In the genomic region with DNA sequence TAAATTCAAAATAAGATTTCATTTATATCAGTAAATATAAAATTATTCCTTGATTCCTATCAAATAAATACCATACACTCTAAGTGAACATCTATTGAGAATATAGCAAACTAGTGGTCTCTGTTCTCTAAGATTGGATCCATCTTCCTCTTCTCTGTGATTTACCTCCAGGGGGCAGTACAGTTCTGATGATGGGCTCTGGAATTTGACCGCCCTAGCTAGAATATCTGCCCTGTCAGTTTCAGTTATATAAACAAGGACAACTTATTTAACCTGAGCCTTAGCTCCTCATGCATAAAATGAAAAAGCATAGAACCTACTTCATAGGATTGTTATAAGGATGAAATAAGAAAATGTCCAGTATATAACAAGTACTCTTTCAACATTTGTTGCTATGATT, we compare ENCODE assay signal across 8 cellular contexts.
DNase-seq lines count a peak whose midpoint lies in the region; ATAC-seq and TF ChIP-seq lines count a peak whose summit lies in the region.

No MANE protein-coding gene starts in this region.

- WGBS in esophagus muscularis mucosa = 62% methylated on average over 1 of the region's 1 CpG

- peaks cover 2% of the 10 kb centered on the region for H3K27me3 ChIP-seq in Panc1 (ENCODE audit: control insufficient read depth, insufficient read depth, low read length)
- no peaks in the 10 kb centered on the region for H3K27me3 ChIP-seq in esophagus muscularis mucosa

- CTCF ChIA-PET in HEK293T (lab: Yijun Ruan, JAX) = interaction anchor here (0.6 to 1.5 kb wide), 4 partner anchors 9 to 1419 kb away, joined by 3 to 4 read pairs (median 3); no protein-coding TSS in a partner anchor
- CTCF ChIA-PET in Panc1 (lab: Charles Lee) = interaction anchor here (0.9 kb wide), 1 partner anchor 215 kb away, joined by 5 read pairs; no protein-coding TSS in a partner anchor

- no peaks in the 10 kb centered on the region for H3K4me1 ChIP-seq in Panc1 (ENCODE audit: control insufficient read depth, insufficient read depth, low read length)
- H3K4me1 ChIP-seq in esophagus muscularis mucosa = peaks cover 28 to 38% (median 35%) of the 10 kb centered on the region in 4 donors

- in situ Hi-C loops in Panc1 (cut with HindIII; ENCODE audit: low pct_unique_long_range_greater_than_20kb, low sequenced_read_pairs) = no loop called here

- BruUV-seq in Panc1 (replicated peaks; lab: Mats Ljungman, UMichigan) = no TSS peak

- peak; percentile 60; the same call in 1 of the 2 replicates for TF ChIP-seq CTCF in Panc1 (IDR thresholded peaks at IDR 0.05)
- peak; percentile 33 to 46 (median 35) for TF ChIP-seq CTCF in esophagus muscularis mucosa (IDR thresholded peaks at IDR 0.05)

- H3K9me3 ChIP-seq in Panc1 (ENCODE audit: control insufficient read depth, insufficient read depth, low read depth, low read length) = no peaks in the 10 kb centered on the region
- H3K9me3 ChIP-seq in esophagus muscularis mucosa = no peaks in the 10 kb centered on the region

- intact Hi-C loops in Panc1 (cut with micrococcal nuclease; ENCODE audit: unreplicated experiment) (no loop called here), esophagus muscularis mucosa (cut with DNase I) (no loop called here)

- POLR2A ChIA-PET in HEK293T (lab: Yijun Ruan, JAX) = no interaction called here
- POLR2A ChIA-PET in Panc1 (lab: Charles Lee) = no interaction called here

- DNase-seq in Daoy (ENCODE audit: low read depth) (peak; percentile 65), HEK293T (ENCODE audit: extremely low spot score) (peak; percentile 61), Panc1 (ENCODE audit: low read depth, low spot score) (no peak), esophagus muscularis mucosa (ENCODE audit: extremely low spot score) (no peak), renal cortical epithelial cell (ENCODE audit: low read depth) (peak; percentile 37), ureter (ENCODE audit: low spot score) (no peak)

- 0 out of 2 replicates have a peak, but pooled peaks have one; percentile 58 for ATAC-seq in Panc1
- no peak for ATAC-seq in GM21528 (IDR thresholded peaks at IDR 0.05; ENCODE audit: low FRiP score, unreplicated experiment)
- ATAC-seq in HG02870 (IDR thresholded peaks at IDR 0.05; ENCODE audit: unreplicated experiment) = no peak

- TF ChIP-seq EP300 in esophagus muscularis mucosa (IDR thresholded peaks at IDR 0.05) = no peak

- H3K27ac ChIP-seq in Panc1 (ENCODE audit: low read length) (no peak overlapping the region), esophagus muscularis mucosa (replicated peaks in 1 of 4) (no peak overlapping the region)

- H3K36me3 ChIP-seq in Panc1 (ENCODE audit: control insufficient read depth, insufficient read depth, low read length) = no peaks in the 10 kb centered on the region
- no peaks in the 10 kb centered on the region for H3K36me3 ChIP-seq in esophagus muscularis mucosa

- H3K4me3 ChIP-seq in Panc1 (ENCODE audit: low read depth in 2 of 2, low read length in 2 of 2) (no peak overlapping the region), esophagus muscularis mucosa (no peak overlapping the region)

- TF ChIP-seq POLR2A in esophagus muscularis mucosa (IDR thresholded peaks at IDR 0.05; ENCODE audit: low read depth) = no peak

TF ChIP-seq in HEK293T, 16 proteins besides CTCF, POLR2A, EP300 and RAD21:
- TF ChIP-seq, protein P1, sequence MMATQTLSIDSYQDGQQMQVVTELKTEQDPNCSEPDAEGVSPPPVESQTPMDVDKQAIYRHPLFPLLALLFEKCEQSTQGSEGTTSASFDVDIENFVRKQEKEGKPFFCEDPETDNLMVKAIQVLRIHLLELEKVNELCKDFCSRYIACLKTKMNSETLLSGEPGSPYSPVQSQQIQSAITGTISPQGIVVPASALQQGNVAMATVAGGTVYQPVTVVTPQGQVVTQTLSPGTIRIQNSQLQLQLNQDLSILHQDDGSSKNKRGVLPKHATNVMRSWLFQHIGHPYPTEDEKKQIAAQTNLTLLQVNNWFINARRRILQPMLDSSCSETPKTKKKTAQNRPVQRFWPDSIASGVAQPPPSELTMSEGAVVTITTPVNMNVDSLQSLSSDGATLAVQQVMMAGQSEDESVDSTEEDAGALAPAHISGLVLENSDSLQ (IDR thresholded peaks at IDR 0.05) = peak; percentile 88
- TF ChIP-seq FOXA1 (IDR thresholded peaks at IDR 0.05) (no peak), NFRKB (IDR thresholded peaks at IDR 0.05) (no peak), FOXK2 (IDR thresholded peaks at IDR 0.05) (0 out of 2 replicates have a peak, but pooled peaks have one; percentile 58)

Comparison
In these comparisons a context has a peak if more than half of its experiments do, and no peak if none do; other contexts are left out.
1. DNase-seq: peak in Daoy (single experiment), HEK293T (single experiment) and renal cortical epithelial cell (single experiment); none in Panc1 (single experiment), esophagus muscularis mucosa (single experiment) and ureter (single experiment).